In the genomic region with DNA sequence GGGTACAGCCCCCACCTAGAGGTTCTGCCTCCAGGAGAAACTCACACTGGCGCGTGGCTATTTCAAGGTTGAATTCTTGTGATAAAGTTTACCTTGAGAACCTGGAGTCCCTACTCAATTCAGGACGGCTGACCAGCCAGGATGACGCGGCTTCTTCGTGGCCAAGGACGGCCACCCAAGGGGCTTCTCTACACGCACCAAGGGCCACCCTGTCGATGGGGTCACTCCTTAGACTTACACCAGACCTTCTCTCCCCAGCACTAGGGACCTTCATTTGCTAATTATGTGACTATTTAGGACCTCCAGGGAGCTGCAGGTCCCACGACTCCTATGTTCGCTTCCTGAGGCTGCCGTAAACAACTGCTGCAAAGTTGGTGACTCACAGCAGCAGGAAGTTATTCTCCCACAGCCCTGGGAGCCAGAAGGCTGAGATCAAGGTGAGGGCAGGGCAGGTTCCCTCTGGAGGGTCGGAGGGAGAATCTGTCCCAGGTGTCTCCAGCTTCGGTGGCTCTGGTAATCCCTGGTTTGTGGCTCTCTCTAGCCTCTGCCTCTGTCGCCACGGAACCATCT, we compare ENCODE assay signal across 1 cellular context.
TF ChIP-seq lines count a peak whose summit lies in the region.

No MANE protein-coding gene starts in this region.

TF ChIP-seq in HepG2, 621 proteins besides CTCF, POLR2A, EP300 and RAD21 (continued from another document):
- TF ChIP-seq, protein P1, sequence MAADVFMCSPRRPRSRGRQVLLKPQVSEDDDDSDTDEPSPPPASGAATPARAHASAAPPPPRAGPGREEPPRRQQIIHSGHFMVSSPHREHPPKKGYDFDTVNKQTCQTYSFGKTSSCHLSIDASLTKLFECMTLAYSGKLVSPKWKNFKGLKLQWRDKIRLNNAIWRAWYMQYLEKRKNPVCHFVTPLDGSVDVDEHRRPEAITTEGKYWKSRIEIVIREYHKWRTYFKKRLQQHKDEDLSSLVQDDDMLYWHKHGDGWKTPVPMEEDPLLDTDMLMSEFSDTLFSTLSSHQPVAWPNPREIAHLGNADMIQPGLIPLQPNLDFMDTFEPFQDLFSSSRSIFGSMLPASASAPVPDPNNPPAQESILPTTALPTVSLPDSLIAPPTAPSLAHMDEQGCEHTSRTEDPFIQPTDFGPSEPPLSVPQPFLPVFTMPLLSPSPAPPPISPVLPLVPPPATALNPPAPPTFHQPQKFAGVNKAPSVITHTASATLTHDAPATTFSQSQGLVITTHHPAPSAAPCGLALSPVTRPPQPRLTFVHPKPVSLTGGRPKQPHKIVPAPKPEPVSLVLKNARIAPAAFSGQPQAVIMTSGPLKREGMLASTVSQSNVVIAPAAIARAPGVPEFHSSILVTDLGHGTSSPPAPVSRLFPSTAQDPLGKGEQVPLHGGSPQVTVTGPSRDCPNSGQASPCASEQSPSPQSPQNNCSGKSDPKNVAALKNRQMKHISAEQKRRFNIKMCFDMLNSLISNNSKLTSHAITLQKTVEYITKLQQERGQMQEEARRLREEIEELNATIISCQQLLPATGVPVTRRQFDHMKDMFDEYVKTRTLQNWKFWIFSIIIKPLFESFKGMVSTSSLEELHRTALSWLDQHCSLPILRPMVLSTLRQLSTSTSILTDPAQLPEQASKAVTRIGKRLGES (CRISPR knock-in tag; IDR thresholded peaks at IDR 0.05; ENCODE audit: borderline replicate concordance): no peak
- no peak for TF ChIP-seq E2F5 (CRISPR knock-in tag; conservative IDR thresholded peaks at IDR 0.05)
- TF ChIP-seq FOSL2 (CRISPR knock-in tag; IDR thresholded peaks at IDR 0.05): peak; percentile 45
- TF ChIP-seq ZNF724P (CRISPR knock-in tag; IDR thresholded peaks at IDR 0.05; ENCODE audit: borderline replicate concordance): no peak
- no peak for TF ChIP-seq ETV6 (CRISPR knock-in tag; conservative IDR thresholded peaks at IDR 0.05)
